In the genomic region with DNA sequence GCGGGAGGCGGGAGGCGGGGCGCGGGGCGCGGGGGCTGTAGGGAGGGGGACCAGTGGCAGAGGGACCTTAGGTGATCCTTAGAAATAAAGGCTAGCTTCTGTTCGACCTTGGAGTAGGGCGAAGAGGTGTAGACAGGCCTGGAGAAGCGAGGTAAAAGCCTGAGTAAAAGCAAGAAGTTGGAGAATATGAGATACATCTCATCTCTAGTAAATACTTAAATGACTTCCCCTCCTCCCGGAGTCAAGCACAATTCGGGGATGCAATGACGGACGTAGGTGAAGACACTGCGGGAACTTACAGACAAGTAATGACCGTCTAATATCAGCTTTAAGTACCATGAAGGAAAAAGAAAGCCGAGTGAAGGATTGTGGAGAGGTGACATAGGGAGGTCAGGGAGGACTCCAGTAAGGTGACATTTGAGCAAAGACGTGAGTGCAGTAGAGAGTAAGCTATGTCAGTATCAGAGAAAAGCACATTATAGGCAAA, we compare ENCODE assay signal across 8 cellular contexts. TPM values are rescaled to one million over a fixed set of nuclear protein-coding genes. Genes with fewer than 3 reads are reported as not detected.
A peak's percentile ranks its signal among the peaks of the same experiment; 100 is the strongest.
DNase-seq lines count a peak whose midpoint lies in the region; ATAC-seq and TF ChIP-seq lines count a peak whose summit lies in the region.

No MANE protein-coding gene starts in this region.

- H3K4me1 ChIP-seq in CD8-positive, alpha-beta memory T cell (ENCODE audit: insufficient read depth, low read length), result peaks cover 16% of the 10 kb centered on the region
- peaks cover 6% of the 10 kb centered on the region in 2 donors for H3K4me1 ChIP-seq in uterus

- H3K27me3 Mint-ChIP-seq in CD8-positive, alpha-beta memory T cell, result no peaks in the 10 kb centered on the region
- no peaks in the 10 kb centered on the region for H3K27me3 Mint-ChIP-seq in activated naive CD8-positive, alpha-beta T cell treated with anti-CD3 and anti-CD28 coated beads, Interleukin-2, amount 10 ng/mL, durations not matched to agents 7 days and 5 days

- DNase-seq in CD8-positive, alpha-beta memory T cell, result no peak
- DNase-seq in HT1080 (ENCODE audit: low read depth) (peak; percentile 25), lower leg skin (ENCODE audit: low spot score in 2 of 2) (no peak), uterus (no peak), NCI-H446 treated with DMSO at 0.1 percent for 48 hours (lab: John Stamatoyannopoulos, UW) (no peak), hippocampal formation (lab: John Stamatoyannopoulos, UW) (no peak)
- no peak for DNase-seq in activated naive CD8-positive, alpha-beta T cell treated with anti-CD3 and anti-CD28 coated beads, Interleukin-2, amount 10 ng/mL, durations not matched to agents 7 days and 5 days

- H3K4me3 ChIP-seq in CD8-positive, alpha-beta memory T cell (ENCODE audit: low read length), result peak overlapping the region; percentile 72
- H3K4me3 ChIP-seq in lower leg skin (ENCODE audit: low read depth, poor library complexity, severe bottlenecking) (peak overlapping the region; percentile 65), uterus (peak overlapping the region; percentile 66 to 78)

- CTCF ChIA-PET in CD8-positive, alpha-beta memory T cell (lab: Charles Lee), result interaction anchor here (1.2 kb wide), 1 partner anchor 9 kb away, joined by 3 read pairs; no protein-coding TSS in a partner anchor

- peak overlapping the region; percentile 97 to 100 (median 99) for H3K27ac Mint-ChIP-seq in CD8-positive, alpha-beta memory T cell
- peak overlapping the region; percentile 99 for H3K27ac Mint-ChIP-seq in activated naive CD8-positive, alpha-beta T cell treated with anti-CD3 and anti-CD28 coated beads, Interleukin-2, amount 10 ng/mL, durations not matched to agents 7 days and 5 days

- peak overlapping the region; percentile 77 for H3K27ac ChIP-seq in CD8-positive, alpha-beta memory T cell (ENCODE audit: low read depth, low read length)
- peak overlapping the region; percentile 95 to 99 for H3K27ac ChIP-seq in uterus

- intact Hi-C loops in lower leg skin (cut with DNase I; ENCODE audit: low total_unique reads), result no loop called here
- intact Hi-C loops in uterus (cut with DNase I; ENCODE audit: low total_unique reads), result no loop called here

- TF ChIP-seq CTCF in lower leg skin (IDR thresholded peaks at IDR 0.05), result no peak
- TF ChIP-seq CTCF in uterus (IDR thresholded peaks at IDR 0.05), result no peak

- H3K36me3 Mint-ChIP-seq in CD8-positive, alpha-beta memory T cell, result peaks cover 0 to 15% (median 3%) of the 10 kb centered on the region in 3 donors
- peaks cover 14% of the 10 kb centered on the region for H3K36me3 Mint-ChIP-seq in activated naive CD8-positive, alpha-beta T cell treated with anti-CD3 and anti-CD28 coated beads, Interleukin-2, amount 10 ng/mL, durations not matched to agents 7 days and 5 days

- WGBS in lower leg skin, 2 donors, result 0 to 1% methylated on average over 18 of the region's 18 CpGs

- H3K4me1 Mint-ChIP-seq in CD8-positive, alpha-beta memory T cell, result peaks cover 34 to 52% (median 49%) of the 10 kb centered on the region in 3 donors
- peaks cover 36% of the 10 kb centered on the region for H3K4me1 Mint-ChIP-seq in activated naive CD8-positive, alpha-beta T cell treated with anti-CD3 and anti-CD28 coated beads, Interleukin-2, amount 10 ng/mL, durations not matched to agents 7 days and 5 days

- no peaks in the 10 kb centered on the region for H3K36me3 ChIP-seq in CD8-positive, alpha-beta memory T cell (ENCODE audit: insufficient read depth, low read length)
- no peaks in the 10 kb centered on the region for H3K36me3 ChIP-seq in uterus

- POLR2A ChIA-PET in CD8-positive, alpha-beta memory T cell (lab: Charles Lee), result interaction anchor here (0.6 to 1.4 kb wide), 2 partner anchors 654 to 874 kb away, joined by 4 to 11 read pairs; a partner anchor contains a TSS
- POLR2A ChIA-PET in activated naive CD8-positive, alpha-beta T cell treated with anti-CD3 and anti-CD28 coated beads, Interleukin-2, amount 10 ng/mL, durations not matched to agents 7 days and 5 days (lab: Charles Lee), result interaction anchor here (0.6 to 2.4 kb wide), 7 partner anchors 8 to 653 kb away, joined by 3 to 28 read pairs (median 6); a partner anchor contains a TSS

- no peaks in the 10 kb centered on the region for H3K9me3 Mint-ChIP-seq in CD8-positive, alpha-beta memory T cell
- no peaks in the 10 kb centered on the region for H3K9me3 Mint-ChIP-seq in activated naive CD8-positive, alpha-beta T cell treated with anti-CD3 and anti-CD28 coated beads, Interleukin-2, amount 10 ng/mL, durations not matched to agents 7 days and 5 days

- H3K27me3 ChIP-seq in CD8-positive, alpha-beta memory T cell (ENCODE audit: insufficient read depth, low read length, poor library complexity, severe bottlenecking), result no peaks in the 10 kb centered on the region
- no peaks in the 10 kb centered on the region for H3K27me3 ChIP-seq in uterus

- peak overlapping the region; percentile 98 to 100 (median 99) for H3K4me3 Mint-ChIP-seq in CD8-positive, alpha-beta memory T cell
- H3K4me3 Mint-ChIP-seq in activated naive CD8-positive, alpha-beta T cell treated with anti-CD3 and anti-CD28 coated beads, Interleukin-2, amount 10 ng/mL, durations not matched to agents 7 days and 5 days, result peak overlapping the region; percentile 98

- TF ChIP-seq POLR2A in lower leg skin (IDR thresholded peaks at IDR 0.05) (no peak), uterus (IDR thresholded peaks at IDR 0.05) (no peak)

- H3K9me3 ChIP-seq in CD8-positive, alpha-beta memory T cell (ENCODE audit: low read length), result no peaks in the 10 kb centered on the region
- no peaks in the 10 kb centered on the region for H3K9me3 ChIP-seq in uterus

- peak; percentile 6 for ATAC-seq in GM19395 (IDR thresholded peaks at IDR 0.05; ENCODE audit: unreplicated experiment)
- ATAC-seq in activated naive CD8-positive, alpha-beta T cell treated with anti-CD3 and anti-CD28 coated beads, Interleukin-2, amount 10 ng/mL, durations not matched to agents 7 days and 5 days (ENCODE audit: low read depth), result no peak

RNA-seq across cellular contexts. Expression of a gene that starts 0.5 kb away (rescaled TPM):
- 10 to 100 TPM; 53.0 to 54.2 TPM for total RNA-seq in CD8-positive, alpha-beta memory T cell
- polyA plus RNA-seq in CD8-positive, alpha-beta memory T cell, result 14.1 TPM
- total RNA-seq in HT1080 (2014; rRNA removed; shearing (Covaris generic)), result 32.0 and 34.1 TPM in 2 replicates
- polyA plus RNA-seq in HT1080 (2015; cell fraction: cytosol; rRNA removed), result 16.8 and 21.4 TPM in 2 replicates
- polyA plus RNA-seq in HT1080 (2015; cell fraction: nucleus; rRNA removed), result 56.3 and 57.7 TPM in 2 replicates
- 10 to 100 TPM; 48.0 to 50.3 TPM for total RNA-seq in activated naive CD8-positive, alpha-beta T cell treated with anti-CD3 and anti-CD28 coated beads, Interleukin-2, amount 10 ng/mL, durations not matched to agents 7 days and 5 days
- total RNA-seq in lower leg skin (1 to 10 TPM; 5.0 to 8.4 (median 7.7) TPM), uterus (10 to 100 TPM in 1 of 4 donors, 1 to 10 TPM in 3; 3.3 to 30.4 (median 5.7) TPM)
